In genomic region chr4:112516401-112517066, GRCh38 we compare ENCODE assay signal across 8 cellular contexts. TPM values are rescaled to one million over a fixed set of nuclear protein-coding genes. Genes with fewer than 3 reads are reported as not detected.
DNase-seq lines count a peak whose midpoint lies in the region; ATAC-seq, FAIRE-seq and TF ChIP-seq lines count a peak whose summit lies in the region.

No MANE protein-coding gene starts in this region.

- intact Hi-C loops in activated T-helper 1 cell treated with anti-CD3 and anti-CD28 coated beads, Interleukin-12 subunit alpha, Interleukin-12 subunit beta, Interleukin-2, Interleukin-4 antibody, amounts not matched to agents 30 ng/mL and 10 ng/mL and 1 ng/mL, durations not matched to agents 14 hours and 24 hours and 36 hours (cut with micrococcal nuclease), result loop anchor here (1.0 to 5.0 kb wide), 5 partner anchors 120 to 1889 kb away; partner anchors contain the start of genes CAMK2D, LARP7 and ZGRF1
- intact Hi-C loops in lower lobe of right lung (cut with DNase I), result no loop called here

- peaks cover 2% of the 10 kb centered on the region for H3K9me3 Mint-ChIP-seq in activated T-helper 1 cell treated with anti-CD3 and anti-CD28 coated beads, Interleukin-12 subunit alpha, Interleukin-12 subunit beta, Interleukin-2, Interleukin-4 antibody, amounts not matched to agents 30 ng/mL and 10 ng/mL and 1 ng/mL, durations not matched to agents 14 hours and 24 hours and 36 hours

- H3K27me3 ChIP-seq in lower lobe of right lung (ENCODE audit: low read depth), result peaks cover 100% of the 10 kb centered on the region

- DNase-seq in NB4 (ENCODE audit: low read depth) (peak; percentile 66), lower lobe of right lung (no peak), GM19240 (ENCODE audit: insufficient read length, low spot score) (no peak), HTR-8/SVneo (ENCODE audit: insufficient read length, low spot score) (no peak)
- no peak for DNase-seq in activated T-helper 1 cell treated with anti-CD3 and anti-CD28 coated beads, Interleukin-12 subunit alpha, Interleukin-12 subunit beta, Interleukin-2, Interleukin-4 antibody, amounts not matched to agents 30 ng/mL and 10 ng/mL and 1 ng/mL, durations not matched to agents 14 hours and 24 hours and 36 hours (ENCODE audit: low spot score)
- no peak for DNase-seq in effector CD8-positive, alpha-beta T cell (lab: John Stamatoyannopoulos, UW)

- no peak for FAIRE-seq in HTR-8/SVneo (lab: Jason Lieb, UNC)

- peak overlapping the region; percentile 71 for H3K27ac Mint-ChIP-seq in activated T-helper 1 cell treated with anti-CD3 and anti-CD28 coated beads, Interleukin-12 subunit alpha, Interleukin-12 subunit beta, Interleukin-2, Interleukin-4 antibody, amounts not matched to agents 30 ng/mL and 10 ng/mL and 1 ng/mL, durations not matched to agents 14 hours and 24 hours and 36 hours

- H3K4me1 Mint-ChIP-seq in activated T-helper 1 cell treated with anti-CD3 and anti-CD28 coated beads, Interleukin-12 subunit alpha, Interleukin-12 subunit beta, Interleukin-2, Interleukin-4 antibody, amounts not matched to agents 30 ng/mL and 10 ng/mL and 1 ng/mL, durations not matched to agents 14 hours and 24 hours and 36 hours (ENCODE audit: low read depth), result peaks cover 81% of the 10 kb centered on the region

- no peak overlapping the region for H3K27ac ChIP-seq in lower lobe of right lung

- peak overlapping the region; percentile 95 for H3K4me3 Mint-ChIP-seq in activated T-helper 1 cell treated with anti-CD3 and anti-CD28 coated beads, Interleukin-12 subunit alpha, Interleukin-12 subunit beta, Interleukin-2, Interleukin-4 antibody, amounts not matched to agents 30 ng/mL and 10 ng/mL and 1 ng/mL, durations not matched to agents 14 hours and 24 hours and 36 hours

- no peaks in the 10 kb centered on the region for H3K9me3 ChIP-seq in lower lobe of right lung

- TF ChIP-seq POLR2A in NB4 (IDR thresholded peaks at IDR 0.05; ENCODE audit: extremely low read depth, insufficient read length), result no peak

- peaks cover 35% of the 10 kb centered on the region for H3K4me1 ChIP-seq in lower lobe of right lung

- ATAC-seq in GM18499 (IDR thresholded peaks at IDR 0.05; ENCODE audit: insufficient read depth, unreplicated experiment), result peak; percentile 20
- peak; percentile 15 for ATAC-seq in GM21717 (IDR thresholded peaks at IDR 0.05; ENCODE audit: unreplicated experiment)
- peak; percentile 27 to 40 for ATAC-seq in lower lobe of right lung

- H3K4me3 ChIP-seq in NB4 (ENCODE audit: low read depth, low read length) (peak overlapping the region; percentile 11), lower lobe of right lung (peak overlapping the region; percentile 59)

- H3K36me3 Mint-ChIP-seq in activated T-helper 1 cell treated with anti-CD3 and anti-CD28 coated beads, Interleukin-12 subunit alpha, Interleukin-12 subunit beta, Interleukin-2, Interleukin-4 antibody, amounts not matched to agents 30 ng/mL and 10 ng/mL and 1 ng/mL, durations not matched to agents 14 hours and 24 hours and 36 hours (ENCODE audit: low read depth), result peaks cover 4% of the 10 kb centered on the region

- TF ChIP-seq CTCF in NB4 (IDR thresholded peaks at IDR 0.05; ENCODE audit: low read depth, low read length) (no peak), lower lobe of right lung (IDR thresholded peaks at IDR 0.05) (no peak)

- H3K36me3 ChIP-seq in lower lobe of right lung, result no peaks in the 10 kb centered on the region

- H3K27me3 Mint-ChIP-seq in activated T-helper 1 cell treated with anti-CD3 and anti-CD28 coated beads, Interleukin-12 subunit alpha, Interleukin-12 subunit beta, Interleukin-2, Interleukin-4 antibody, amounts not matched to agents 30 ng/mL and 10 ng/mL and 1 ng/mL, durations not matched to agents 14 hours and 24 hours and 36 hours (ENCODE audit: insufficient read depth), result peaks cover 86% of the 10 kb centered on the region

RNA-seq across cellular contexts. Expression of gene NEUROG2, which starts 0.6 kb away (rescaled TPM):
- total RNA-seq in activated T-helper 1 cell treated with anti-CD3 and anti-CD28 coated beads, Interleukin-12 subunit alpha, Interleukin-12 subunit beta, Interleukin-2, Interleukin-4 antibody, amounts not matched to agents 30 ng/mL and 10 ng/mL and 1 ng/mL, durations not matched to agents 14 hours and 24 hours and 36 hours, result 0.18 TPM in 1 of 2 replicates, not detected in the other
- total RNA-seq in lower lobe of right lung, result not detected
